17 cellular contexts compared by ENCODE assay signal in the genomic region with DNA sequence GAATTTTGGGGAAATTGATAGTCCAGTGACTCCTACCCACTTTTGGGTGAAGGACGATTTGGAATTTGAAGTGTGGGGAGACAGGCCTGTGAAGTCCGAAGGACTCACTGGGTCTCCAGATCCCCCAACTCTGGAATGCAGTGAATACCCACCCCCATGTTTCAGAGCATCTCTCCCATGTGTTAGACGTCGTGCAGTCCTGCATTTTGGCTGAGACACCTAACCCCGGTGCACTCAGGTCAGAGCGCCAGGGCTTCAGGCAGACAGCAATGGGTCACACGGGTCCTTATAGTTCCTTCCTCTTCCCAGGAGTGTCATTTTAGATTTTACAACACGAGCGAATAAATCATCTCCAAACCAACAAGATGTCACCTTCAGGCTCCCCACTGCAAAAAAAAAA. TPM values are rescaled to one million over a fixed set of nuclear protein-coding genes. Genes with fewer than 3 reads are reported as not detected.
DNase-seq lines count a peak whose midpoint lies in the region; ATAC-seq and TF ChIP-seq lines count a peak whose summit lies in the region.
"Had no signal": no experiment of that assay in that cellular context is flagged by ENCODE, and none has a peak within 500 bp of the region (broad histone marks: within the 10 kb centered on the region; RNA-seq: fewer than 3 reads in every experiment).

No MANE protein-coding gene starts in this region.

- peaks cover 92% of the 10 kb centered on the region for H3K27me3 Mint-ChIP-seq in stimulated activated naive CD8-positive, alpha-beta T cell treated with anti-CD3 and anti-CD28 coated beads, Interleukin-15, amount 100 ng/mL, for 72 hours

- H3K4me2 ChIP-seq in skeletal muscle satellite cell (ENCODE audit: low read length), result peak overlapping the region; percentile 83

- ATAC-seq in stimulated activated naive CD8-positive, alpha-beta T cell treated with anti-CD3 and anti-CD28 coated beads, Interleukin-15, amount 100 ng/mL, for 72 hours, result no peak
- ATAC-seq: activated CD8-positive, alpha-beta memory T cell treated with anti-CD3 and anti-CD28 coated beads, Interleukin-2, amount 10 ng/mL, durations not matched to agents 7 days and 5 days; left ventricle myocardium superior; Right ventricle myocardium inferior had no signal

- H3K9ac ChIP-seq in iPS-15b (ENCODE audit: low read depth, low read length), result no peak overlapping the region
- peak overlapping the region; percentile 39 for H3K9ac ChIP-seq in skeletal muscle satellite cell (ENCODE audit: low read depth, low read length)

- in situ Hi-C loops in GM13976 (cut with MboI; ENCODE audit: low sequenced_read_pairs, unreplicated experiment), result no loop called here
- in situ Hi-C loops in astrocyte of the spinal cord (cut with HindIII; ENCODE audit: low sequenced_read_pairs), result no loop called here

- TF ChIP-seq CTCF in GM13976 (IDR thresholded peaks at IDR 0.05; ENCODE audit: borderline replicate concordance, control extremely low read depth, extremely low read depth, insufficient read depth, missing control alignments) (no peak), astrocyte of the spinal cord (IDR thresholded peaks at IDR 0.05; ENCODE audit: low read depth, low read length) (no peak)

- DNase-seq in GM13976 (ENCODE audit: low spot score) (peak; percentile 19), astrocyte of the spinal cord (ENCODE audit: low read depth, low spot score) (no peak), inferior parietal cortex (ENCODE audit: extremely low spot score) (no peak), A172 (ENCODE audit: low spot score) (no peak)
- no peak for DNase-seq in stimulated activated naive CD8-positive, alpha-beta T cell treated with anti-CD3 and anti-CD28 coated beads, Interleukin-15, amount 100 ng/mL, for 72 hours
- no peak for DNase-seq in effector CD4-positive, alpha-beta T cell
- DNase-seq: activated CD4-positive, alpha-beta T cell treated with anti-CD3 and anti-CD28 coated beads for 1 hour; activated CD8-positive, alpha-beta memory T cell treated with anti-CD3 and anti-CD28 coated beads, Interleukin-2, amount 10 ng/mL, durations not matched to agents 7 days and 5 days; amygdala; GDM1; HFFc6; NCI-H187; T-helper 2 cell had no signal

- H3K4me1 Mint-ChIP-seq in stimulated activated naive CD8-positive, alpha-beta T cell treated with anti-CD3 and anti-CD28 coated beads, Interleukin-15, amount 100 ng/mL, for 72 hours, result peaks cover 63% of the 10 kb centered on the region

- H3K36me3 ChIP-seq in iPS-15b (ENCODE audit: control insufficient read depth, insufficient read depth, low read length) (no peaks in the 10 kb centered on the region), skeletal muscle satellite cell (ENCODE audit: insufficient read depth, low read length) (peaks cover 16% of the 10 kb centered on the region)

- no peak overlapping the region for H3K4me3 Mint-ChIP-seq in stimulated activated naive CD8-positive, alpha-beta T cell treated with anti-CD3 and anti-CD28 coated beads, Interleukin-15, amount 100 ng/mL, for 72 hours
- H3K4me3 Mint-ChIP-seq: activated CD8-positive, alpha-beta memory T cell treated with anti-CD3 and anti-CD28 coated beads, Interleukin-2, amount 10 ng/mL, durations not matched to agents 7 days and 5 days had no signal

- no peaks in the 10 kb centered on the region for H3K9me3 ChIP-seq in iPS-15b (ENCODE audit: control insufficient read depth, insufficient read depth, low read length)
- H3K9me3 ChIP-seq in skeletal muscle satellite cell (replicated peaks; ENCODE audit: low read length), result no peaks in the 10 kb centered on the region

- H3K9me3 Mint-ChIP-seq in stimulated activated naive CD8-positive, alpha-beta T cell treated with anti-CD3 and anti-CD28 coated beads, Interleukin-15, amount 100 ng/mL, for 72 hours, result no peaks in the 10 kb centered on the region

- H3K4me1 ChIP-seq in iPS-15b (ENCODE audit: control insufficient read depth, insufficient read depth, low read length) (peaks cover 6% of the 10 kb centered on the region), skeletal muscle satellite cell (ENCODE audit: control insufficient read depth, insufficient read depth, low read length) (peaks cover 39% of the 10 kb centered on the region)

- H3K27me3 ChIP-seq in iPS-15b (ENCODE audit: control insufficient read depth, insufficient read depth, low read length), result peaks cover 98% of the 10 kb centered on the region
- no peaks in the 10 kb centered on the region for H3K27me3 ChIP-seq in skeletal muscle satellite cell (ENCODE audit: control insufficient read depth, insufficient read depth, low read length)

- H3K4me3 ChIP-seq in astrocyte of the spinal cord (ENCODE audit: low read depth, low read length) (peak overlapping the region; percentile 19), iPS-15b (ENCODE audit: low read depth, low read length) (peak overlapping the region; percentile 33), skeletal muscle satellite cell (ENCODE audit: low read length) (no peak overlapping the region)

- no peak overlapping the region for H3K27ac Mint-ChIP-seq in stimulated activated naive CD8-positive, alpha-beta T cell treated with anti-CD3 and anti-CD28 coated beads, Interleukin-15, amount 100 ng/mL, for 72 hours
- H3K27ac Mint-ChIP-seq: activated CD8-positive, alpha-beta memory T cell treated with anti-CD3 and anti-CD28 coated beads, Interleukin-2, amount 10 ng/mL, durations not matched to agents 7 days and 5 days; HFFc6 had no signal

RNA-seq across cellular contexts. Expression of a gene that starts 5.1 kb away (rescaled TPM):
- total RNA-seq in skeletal muscle satellite cell (2012; rRNA removed), result 228 and 249 TPM in 2 replicates
- 14.0 and 18.2 TPM in 2 replicates for total RNA-seq in A172 (2014; rRNA removed; shearing (Covaris generic))
- total RNA-seq: activated CD8-positive, alpha-beta memory T cell treated with anti-CD3 and anti-CD28 coated beads, Interleukin-2, amount 10 ng/mL, durations not matched to agents 7 days and 5 days had no signal
